In genomic region chr17:72725432-72726068, GRCh38 we compare ENCODE assay signal across 8 cellular contexts.
A peak's percentile ranks its signal among the peaks of the same experiment; 100 is the strongest.
DNase-seq lines count a peak whose midpoint lies in the region; ATAC-seq and TF ChIP-seq lines count a peak whose summit lies in the region.

No MANE protein-coding gene starts in this region.

- 26 to 36% methylated on average over 10 of the region's 10 CpGs for WGBS in upper lobe of left lung, 2 donors

- H2AFZ ChIP-seq in fibroblast of lung (ENCODE audit: low read length): no peak overlapping the region

- no peak overlapping the region for H3K27ac ChIP-seq in fibroblast of lung (ENCODE audit: insufficient read depth, low read length)
- no peak overlapping the region for H3K27ac ChIP-seq in upper lobe of left lung

- H3K27me3 ChIP-seq in fibroblast of lung (ENCODE audit: control insufficient read depth, insufficient read depth, low read length) (no peaks in the 10 kb centered on the region), upper lobe of left lung (no peaks in the 10 kb centered on the region)

- no peak overlapping the region for H3K4me3 ChIP-seq in fibroblast of lung (replicated peaks in 1 of 4; ENCODE audit: control extremely low read depth in 1 of 4, insufficient read depth in 1 of 4, low read depth in 3 of 4, low read length in 4 of 4)
- H3K4me3 ChIP-seq in upper lobe of left lung: no peak overlapping the region

- no peaks in the 10 kb centered on the region for H3K36me3 Mint-ChIP-seq in nephron progenitor cell (ENCODE audit: low read depth)

- H3K79me2 ChIP-seq in fibroblast of lung (ENCODE audit: control insufficient read depth, insufficient read depth, low read length): no peaks in the 10 kb centered on the region

- no peak overlapping the region for H3K27ac Mint-ChIP-seq in nephron progenitor cell

- peaks cover 50% of the 10 kb centered on the region for H3K4me1 Mint-ChIP-seq in nephron progenitor cell

- H3K4me2 ChIP-seq in fibroblast of lung (ENCODE audit: extremely low read depth, insufficient read depth, low read length): no peak overlapping the region

- H3K9me3 ChIP-seq in fibroblast of lung (ENCODE audit: control insufficient read depth, insufficient read depth, low read depth, low read length) (no peaks in the 10 kb centered on the region), upper lobe of left lung (no peaks in the 10 kb centered on the region)

- DNase-seq in NOMO-1 (lab: John Stamatoyannopoulos, UW; ENCODE audit: unreplicated experiment in 2 of 2) (peak; percentile 13 to 40), NOMO-1 treated with dmso at 0.1 percent for 144 hours (lab: John Stamatoyannopoulos, UW; ENCODE audit: unreplicated experiment) (no peak), HT1080 (ENCODE audit: low read depth) (peak; percentile 71), NCI-H748 treated with DMSO at 0.1 percent for 48 hours (lab: John Stamatoyannopoulos, UW) (peak; percentile 46), fibroblast of lung (ENCODE audit: low read depth in 2 of 2) (peak; percentile 55 to 57), nephron progenitor cell (peak; percentile 75), upper lobe of left lung (peak; percentile 64 to 76)
- peak; percentile 72 for DNase-seq in activated CD8-positive, alpha-beta memory T cell treated with anti-CD3 and anti-CD28 coated beads, Interleukin-2, amount 50 U/mL, for 48 hours

- no peak overlapping the region for H3K9ac ChIP-seq in fibroblast of lung (ENCODE audit: insufficient read depth, low read length)

- peak; percentile 32 to 64 for ATAC-seq in upper lobe of left lung (ENCODE audit: low FRiP score in 2 of 2)

- no peaks in the 10 kb centered on the region for H4K20me1 ChIP-seq in fibroblast of lung (ENCODE audit: control insufficient read depth, extremely low read depth, insufficient read depth, low read length)

- H3K4me3 Mint-ChIP-seq in nephron progenitor cell: no peak overlapping the region

- TF ChIP-seq EP300 in upper lobe of left lung (IDR thresholded peaks at IDR 0.05): no peak

- H3K36me3 ChIP-seq in fibroblast of lung (ENCODE audit: control insufficient read depth, insufficient read depth, low read length): no peaks in the 10 kb centered on the region
- no peaks in the 10 kb centered on the region for H3K36me3 ChIP-seq in upper lobe of left lung

- no peaks in the 10 kb centered on the region for H3K27me3 Mint-ChIP-seq in nephron progenitor cell (ENCODE audit: low read depth, poor library complexity)

- H3K4me1 ChIP-seq in fibroblast of lung (ENCODE audit: control insufficient read depth, extremely low read depth, insufficient read depth, low read length): no peaks in the 10 kb centered on the region
- H3K4me1 ChIP-seq in upper lobe of left lung: peaks cover 4 to 10% (median 7%) of the 10 kb centered on the region in 4 donors

- TF ChIP-seq POLR2A in upper lobe of left lung (IDR thresholded peaks at IDR 0.05): no peak

- peak; percentile 88 to 95 for TF ChIP-seq CTCF in fibroblast of lung (conservative IDR thresholded peaks at IDR 0.05 in 1 of 2, IDR thresholded peaks at IDR 0.05 in 1 of 2; ENCODE audit: low read depth in 1 of 2, low read length in 2 of 2)
- peak; percentile 89 for TF ChIP-seq CTCF in nephron progenitor cell (IDR thresholded peaks at IDR 0.05)
- peak; percentile 45 to 80 (median 70) for TF ChIP-seq CTCF in upper lobe of left lung (IDR thresholded peaks at IDR 0.05)

- H3K9me3 Mint-ChIP-seq in nephron progenitor cell: no peaks in the 10 kb centered on the region
